ENCODE assay signal across 17 cellular contexts in genomic region chr14:101055776-101056374, GRCh38.
DNase-seq lines count a peak whose midpoint lies in the region; ATAC-seq and TF ChIP-seq lines count a peak whose summit lies in the region.
"Had no signal": no experiment of that assay in that cellular context is flagged by ENCODE, and none has a peak within 500 bp of the region (broad histone marks: within the 10 kb centered on the region; RNA-seq: fewer than 3 reads in every experiment).

No MANE protein-coding gene starts in this region.

- H3K9ac ChIP-seq in H9 (ENCODE audit: extremely low read depth, insufficient read length, low read length): no peak overlapping the region
- H3K9ac ChIP-seq: GM23248 had no signal

- H3K36me3 ChIP-seq in spleen: peaks cover 0 to 46% (median 0%) of the 10 kb centered on the region in 6 donors

- H3K27ac Mint-ChIP-seq in H9 (no peak overlapping the region), chondrocyte (ENCODE audit: unreplicated experiment) (no peak overlapping the region)
- H3K27ac Mint-ChIP-seq: CD8-positive, alpha-beta T cell had no signal

- no peak overlapping the region for H2AK5ac ChIP-seq in H9 (ENCODE audit: insufficient read length, low read length)

- no peaks in the 10 kb centered on the region for H4K20me1 ChIP-seq in H9 (ENCODE audit: control insufficient read depth, insufficient read depth, insufficient read length)

- H2BK12ac ChIP-seq in H9 (ENCODE audit: insufficient read length, low read depth, low read length): no peak overlapping the region

- no peak overlapping the region for H2BK15ac ChIP-seq in H9 (ENCODE audit: low read depth, low read length)

- TF ChIP-seq POLR2A in spleen (IDR thresholded peaks at IDR 0.05): no peak

- H4K91ac ChIP-seq in H9 (ENCODE audit: insufficient read length, low read depth, low read length): no peak overlapping the region

- H3K4me1 ChIP-seq in H9 (ENCODE audit: insufficient read depth, low read length) (no peaks in the 10 kb centered on the region), spleen (no peaks in the 10 kb centered on the region)
- H3K4me1 ChIP-seq: BE2C had no signal

- intact Hi-C loops in spleen (cut with DNase I; ENCODE audit: low total_unique reads): no loop called here

- no peak overlapping the region for H3K14ac ChIP-seq in H9 (ENCODE audit: insufficient read depth, low read length)

- H3K23me2 ChIP-seq in H9 (ENCODE audit: insufficient read length, low read depth, low read length, poor library complexity, severe bottlenecking): no peaks in the 10 kb centered on the region

- no peak for TF ChIP-seq CTCF in H9 (conservative IDR thresholded peaks at IDR 0.05)
- peak; percentile 34; the same call in 1 of the 2 replicates for TF ChIP-seq CTCF in LNCaP clone FGC (IDR thresholded peaks at IDR 0.05; ENCODE audit: control insufficient read depth, extremely low read depth, insufficient read depth)
- TF ChIP-seq CTCF in chondrocyte (IDR thresholded peaks at IDR 0.05): no peak
- no peak for TF ChIP-seq CTCF in spleen (IDR thresholded peaks at IDR 0.05 in 8 of 11, conservative IDR thresholded peaks at IDR 0.05 in 3 of 11)

- H3K18ac ChIP-seq in H9 (ENCODE audit: insufficient read length, low read depth, low read length): no peak overlapping the region

- peaks cover 0 to 3% (median 0%) of the 10 kb centered on the region in 3 experiments; a peak in 3 of 7 replicates for H3K36me3 Mint-ChIP-seq in H9 (ENCODE audit: insufficient read depth in 1 of 3, low read depth in 3 of 3)
- peaks cover 2% of the 10 kb centered on the region for H3K36me3 Mint-ChIP-seq in chondrocyte (ENCODE audit: low read depth)
- H3K36me3 Mint-ChIP-seq: CD8-positive, alpha-beta T cell had no signal

- H3K56ac ChIP-seq in H9 (ENCODE audit: insufficient read length, low read depth, low read length): peak overlapping the region; percentile 18

- no peak overlapping the region for H4K5ac ChIP-seq in H9 (ENCODE audit: insufficient read length, low read depth, low read length)

- H3K4me3 ChIP-seq in LNCaP clone FGC (ENCODE audit: low read depth, low read length) (no peak overlapping the region), spleen (no peak overlapping the region)
- H3K4me3 ChIP-seq: GM23248 had no signal

- no peak overlapping the region for H3K4ac ChIP-seq in H9 (ENCODE audit: low read depth, low read length)

- no peak overlapping the region for H3K4me2 ChIP-seq in H9 (ENCODE audit: insufficient read depth, insufficient read length, low read length)

- H3K27ac ChIP-seq in H9 (ENCODE audit: insufficient read length, low read depth, low read length): no peak overlapping the region
- H3K27ac ChIP-seq in spleen: no peak overlapping the region
- H3K27ac ChIP-seq: C4-2B, GM23248 had no signal

- H2BK120ac ChIP-seq in H9 (ENCODE audit: low read depth, low read length, poor library complexity, severe bottlenecking): no peak overlapping the region

- H4K8ac ChIP-seq in H9 (replicated peaks; ENCODE audit: insufficient read length, low read depth, low read length): no peak overlapping the region

- WGBS in H9 (ENCODE audit: extremely low coverage, insufficient read length, low lambda C conversion rate): no CpG with 5 or more reads among the region's 12 CpGs
- whole genome bisulfite sequencing in spleen, 5 donors: 88 to 95% (median 93%) methylated on average over 12 of the region's 12 CpGs

- H3K79me2 ChIP-seq in H9 (ENCODE audit: insufficient read depth, low read length): no peaks in the 10 kb centered on the region

- H3K23ac ChIP-seq in H9 (ENCODE audit: insufficient read length, low read depth, low read length): no peak overlapping the region

- H3K27me3 ChIP-seq in H9 (ENCODE audit: insufficient read depth, low read length) (no peaks in the 10 kb centered on the region), spleen (replicated peaks in 1 of 7) (peaks cover 0 to 3% (median 0%) of the 10 kb centered on the region in 7 donors)
- H3K27me3 ChIP-seq: BE2C had no signal

- H3K9me3 ChIP-seq in H9 (ENCODE audit: control insufficient read depth, low read depth, low read length) (no peaks in the 10 kb centered on the region), spleen (peaks cover 0 to 24% (median 8%) of the 10 kb centered on the region in 8 donors)
- H3K9me3 ChIP-seq: BE2C had no signal

- DNase-seq in H9 (no peak), LNCaP clone FGC (ENCODE audit: low read depth) (no peak), chondrocyte (ENCODE audit: low spot score) (peak; percentile 37), spleen (peak; percentile 31), NAMALWA (ENCODE audit: low spot score) (no peak)
- DNase-seq: BE2C; CD8-positive, alpha-beta T cell; COR-L47; DMS153; DMS79 treated with DMSO at 0.1 percent for 48 hours; GDM1; H7 had no signal

- ATAC-seq in GM21723 (IDR thresholded peaks at IDR 0.05; ENCODE audit: unreplicated experiment) (no peak), GM19452 (IDR thresholded peaks at IDR 0.05; ENCODE audit: unreplicated experiment) (no peak)
- ATAC-seq: CD8-positive, alpha-beta T cell; HepG2 had no signal

- H3K4me1 Mint-ChIP-seq in H9: peaks cover 2% of the 10 kb centered on the region in 2 experiments; a peak in 1 of 4 replicates
- H3K4me1 Mint-ChIP-seq in chondrocyte (ENCODE audit: low read depth): peaks cover 11% of the 10 kb centered on the region

- peaks cover 19 to 21% of the 10 kb centered on the region in 2 experiments for H3K9me3 Mint-ChIP-seq in H9
- H3K9me3 Mint-ChIP-seq in chondrocyte (ENCODE audit: low read depth): peaks cover 13% of the 10 kb centered on the region

- no peak overlapping the region for H3K4me3 Mint-ChIP-seq in H9
- no peak overlapping the region for H3K4me3 Mint-ChIP-seq in chondrocyte (ENCODE audit: unreplicated experiment)
- H3K4me3 Mint-ChIP-seq: CD8-positive, alpha-beta T cell had no signal

- H3K27me3 Mint-ChIP-seq in H9 (ENCODE audit: low read depth) (peaks cover 13% of the 10 kb centered on the region), chondrocyte (ENCODE audit: low read depth) (no peaks in the 10 kb centered on the region)

- no peaks in the 10 kb centered on the region for H3K79me1 ChIP-seq in H9 (ENCODE audit: insufficient read depth, low read depth, low read length, poor library complexity, severe bottlenecking)

- no peak overlapping the region for H2BK20ac ChIP-seq in H9 (ENCODE audit: low read depth, low read length, poor library complexity, severe bottlenecking)

- H2BK5ac ChIP-seq in H9 (ENCODE audit: insufficient read length, low read length): no peak overlapping the region

- no peak overlapping the region for H3T11ph ChIP-seq in H9 (ENCODE audit: low read length)

- H2AFZ ChIP-seq in H9 (ENCODE audit: low read length): no peak overlapping the region
- H2AFZ ChIP-seq: GM23248 had no signal

Comparison
In these comparisons a context has a peak if more than half of its experiments do, and no peak if none do; other contexts are left out.
1. DNase-seq: peak in chondrocyte (single experiment) and spleen (single experiment); none in H9 (single experiment), LNCaP clone FGC (single experiment) and NAMALWA (single experiment).